ENCODE assay signal across 1 cellular context in genomic region chr3:32200490-32200889, GRCh38.
TF ChIP-seq lines count a peak whose summit lies in the region.

No MANE protein-coding gene starts in this region.

TF ChIP-seq in endothelial cell of umbilical vein, 7 proteins besides CTCF, POLR2A, EP300 and RAD21:
- no peak for TF ChIP-seq JUN (IDR thresholded peaks at IDR 0.05; ENCODE audit: borderline replicate concordance, insufficient read depth, insufficient read length, low read depth)
- TF ChIP-seq GATA2 (IDR thresholded peaks at IDR 0.05; ENCODE audit: insufficient read depth, insufficient read length, low read depth, low read length) = no peak
- TF ChIP-seq FOS (IDR thresholded peaks at IDR 0.05; ENCODE audit: borderline replicate concordance, insufficient read depth, low read length) = peak; percentile 49
- TF ChIP-seq MYC (IDR thresholded peaks at IDR 0.05; ENCODE audit: low read depth, low read length) = peak; percentile 31
- peak; percentile 68 for TF ChIP-seq MAX (IDR thresholded peaks at IDR 0.05; ENCODE audit: insufficient read depth, insufficient read length)
- TF ChIP-seq POLR2AphosphoS5 (IDR thresholded peaks at IDR 0.05; ENCODE audit: insufficient read depth, low read depth, low read length) = peak; percentile 40
- TF ChIP-seq EZH2 (IDR thresholded peaks at IDR 0.05; ENCODE audit: borderline replicate concordance, low read depth, low read length, severe bottlenecking) = no peak
